1 cellular context compared by ENCODE assay signal in genomic region chr2:9573840-9574239, GRCh38.
TF ChIP-seq lines count a peak whose summit lies in the region.

No MANE protein-coding gene starts in this region.

TF ChIP-seq in endothelial cell of umbilical vein, 7 proteins besides CTCF, POLR2A, EP300 and RAD21 (continued from another document):
- TF ChIP-seq POLR2AphosphoS5 (IDR thresholded peaks at IDR 0.05; ENCODE audit: insufficient read depth, low read depth, low read length) (no peak), JUN (IDR thresholded peaks at IDR 0.05; ENCODE audit: borderline replicate concordance, insufficient read depth, insufficient read length, low read depth) (no peak)
- TF ChIP-seq, protein P1, sequence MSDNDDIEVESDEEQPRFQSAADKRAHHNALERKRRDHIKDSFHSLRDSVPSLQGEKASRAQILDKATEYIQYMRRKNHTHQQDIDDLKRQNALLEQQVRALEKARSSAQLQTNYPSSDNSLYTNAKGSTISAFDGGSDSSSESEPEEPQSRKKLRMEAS (IDR thresholded peaks at IDR 0.05; ENCODE audit: insufficient read depth, insufficient read length): no peak
